8 cellular contexts compared by ENCODE assay signal in the genomic region with DNA sequence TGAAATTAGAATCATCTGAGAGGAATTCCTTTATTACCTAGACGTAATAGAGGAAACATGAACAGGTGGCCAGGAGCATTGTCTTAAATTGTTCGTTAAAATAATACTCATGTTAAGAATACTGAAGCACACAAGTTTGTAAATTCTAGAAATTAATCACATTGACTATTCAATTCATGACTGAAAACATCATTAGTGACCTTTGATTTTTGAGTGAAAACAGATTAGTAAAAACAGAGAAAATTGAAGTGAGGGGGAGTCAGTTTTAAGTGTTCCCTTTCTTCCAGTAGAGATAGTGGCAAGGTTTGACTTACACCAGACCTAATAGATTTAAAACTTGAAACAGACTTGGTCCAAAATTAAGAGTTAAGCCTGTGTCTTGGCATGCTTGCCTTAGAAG. TPM values are rescaled to one million over a fixed set of nuclear protein-coding genes. Genes with fewer than 3 reads are reported as not detected.
A peak's percentile ranks its signal among the peaks of the same experiment; 100 is the strongest.
DNase-seq lines count a peak whose midpoint lies in the region; ATAC-seq and TF ChIP-seq lines count a peak whose summit lies in the region.

No MANE protein-coding gene starts in this region.

- no peak overlapping the region for H3K23ac ChIP-seq in mesendoderm (ENCODE audit: low read length)

- H2AK5ac ChIP-seq in mesendoderm (ENCODE audit: low read length) = no peak overlapping the region

- no peak for TF ChIP-seq POLR2A in heart left ventricle (IDR thresholded peaks at IDR 0.05)
- TF ChIP-seq POLR2A in body of pancreas (IDR thresholded peaks at IDR 0.05) = no peak

- H3K27me3 ChIP-seq in heart left ventricle (no peaks in the 10 kb centered on the region), body of pancreas (no peaks in the 10 kb centered on the region), mesendoderm (ENCODE audit: insufficient read depth, low read length, poor library complexity) (no peaks in the 10 kb centered on the region)

- no peak overlapping the region for H2BK120ac ChIP-seq in mesendoderm (ENCODE audit: low read depth, low read length)

- H3K27ac ChIP-seq in heart left ventricle (peak overlapping the region; percentile 98 to 100 (median 99)), body of pancreas (peak overlapping the region in 3 of 4 donors; percentile 99 to 100 (median 100)), mesendoderm (ENCODE audit: low read depth, low read length) (no peak overlapping the region), urinary bladder (ENCODE audit: low read depth) (peak overlapping the region; percentile 48)

- DNase-seq in heart left ventricle (no peak), left cardiac atrium (no peak), body of pancreas (no peak), mesendoderm (no peak), T-helper 9 cell (no peak), dedifferentiated amniotic fluid mesenchymal stem cell (ENCODE audit: extremely low spot score) (no peak)

- ATAC-seq in heart left ventricle = no peak
- no peak for ATAC-seq in left cardiac atrium
- no peak for ATAC-seq in body of pancreas
- ATAC-seq in GM18861 (IDR thresholded peaks at IDR 0.05; ENCODE audit: unreplicated experiment) = no peak

- no peak overlapping the region for H2BK5ac ChIP-seq in mesendoderm (ENCODE audit: low read length)

- H3K36me3 ChIP-seq in heart left ventricle (peaks cover 0 to 8% (median 3%) of the 10 kb centered on the region in 9 donors), body of pancreas (replicated peaks in 1 of 2; ENCODE audit: insufficient read depth in 1 of 2, low read depth in 2 of 2) (no peaks in the 10 kb centered on the region), mesendoderm (ENCODE audit: control insufficient read depth, insufficient read depth, low read length) (no peaks in the 10 kb centered on the region), urinary bladder (ENCODE audit: insufficient read depth) (no peaks in the 10 kb centered on the region)

- H2BK15ac ChIP-seq in mesendoderm (replicated peaks; ENCODE audit: low read depth) = no peak overlapping the region

- H3K9me3 ChIP-seq in heart left ventricle = no peaks in the 10 kb centered on the region
- no peaks in the 10 kb centered on the region for H3K9me3 ChIP-seq in body of pancreas

- no peak overlapping the region for H3K18ac ChIP-seq in mesendoderm (ENCODE audit: low read length)

- intact Hi-C loops in heart left ventricle (cut with DNase I) (loop anchor here in 3 of 10 donors (5.0 kb wide), 1 partner anchor 37 kb away; no protein-coding TSS in a partner anchor), left cardiac atrium (cut with DNase I) (loop anchor here in 1 of 2 donors (5.0 to 10.0 kb wide), 2 partner anchors 37 to 564 kb away; partner anchors contain the start of gene FAM111A), body of pancreas (cut with DNase I) (no loop called here)

- H3K4ac ChIP-seq in mesendoderm (ENCODE audit: low read depth, low read length) = no peak overlapping the region

- WGBS in heart left ventricle, 4 donors = 3 to 6% (median 5%) methylated on average over 2 of the region's 2 CpGs
- 4 to 5% methylated on average over 2 of the region's 2 CpGs for WGBS in body of pancreas, 2 donors
- WGBS in mesendoderm (ENCODE audit: extremely low coverage, insufficient coverage, low lambda C conversion rate) = no CpG with 5 or more reads among the region's 2 CpGs
- 16% methylated on average over 2 of the region's 2 CpGs for WGBS in urinary bladder

- H3K9ac ChIP-seq in mesendoderm (ENCODE audit: low read length) = peak overlapping the region; percentile 28

- no peak overlapping the region for H3K56ac ChIP-seq in mesendoderm (ENCODE audit: low read length)

- peaks cover 5 to 72% (median 50%) of the 10 kb centered on the region in 12 donors for H3K4me1 ChIP-seq in heart left ventricle
- peaks cover 54% of the 10 kb centered on the region for H3K4me1 ChIP-seq in body of pancreas
- H3K4me1 ChIP-seq in mesendoderm (ENCODE audit: control insufficient read depth, low read depth, low read length) = no peaks in the 10 kb centered on the region
- no peaks in the 10 kb centered on the region for H3K4me1 ChIP-seq in urinary bladder (ENCODE audit: insufficient read depth)

- H4K5ac ChIP-seq in mesendoderm (ENCODE audit: low read length) = no peak overlapping the region

- H3K4me3 ChIP-seq in heart left ventricle (peak overlapping the region in 11 of 12 donors; percentile 78 to 100 (median 90)), body of pancreas (peak overlapping the region in 1 of 2 donors; percentile 86), mesendoderm (ENCODE audit: low read length) (no peak overlapping the region), urinary bladder (ENCODE audit: low read depth, low read length) (no peak overlapping the region)

- H4K8ac ChIP-seq in mesendoderm (ENCODE audit: low read depth, low read length) = no peak overlapping the region

- H3K79me1 ChIP-seq in mesendoderm (ENCODE audit: low read length) = no peaks in the 10 kb centered on the region

- peak overlapping the region; percentile 9 for H3K4me2 ChIP-seq in mesendoderm (ENCODE audit: low read length)

- H3K79me2 ChIP-seq in mesendoderm (ENCODE audit: control insufficient read depth, insufficient read depth, low read length) = peaks cover 31% of the 10 kb centered on the region

- TF ChIP-seq CTCF in heart left ventricle (IDR thresholded peaks at IDR 0.05) (no peak), body of pancreas (IDR thresholded peaks at IDR 0.05) (no peak)

RNA-seq across cellular contexts. Expression of gene ZFP91, which starts 1.4 kb away (rescaled TPM):
- total RNA-seq in heart left ventricle (10 to 100 TPM; 53.4 to 67.0 (median 60.7) TPM), left cardiac atrium (10 to 100 TPM; 49.8 to 58.6 TPM), body of pancreas (10 to 100 TPM; 25.4 to 25.7 TPM), urinary bladder (54.0 TPM)
- polyA plus RNA-seq in heart left ventricle (10 to 100 TPM; 11.2 to 41.4 TPM), urinary bladder (37.9 TPM)
- polyA plus RNA-seq in mesendoderm (2013, experiment 1 of 2) = 26.5 TPM
- polyA plus RNA-seq in mesendoderm (2013, experiment 2 of 2) = 26.6 TPM

RNA-seq across cellular contexts. Expression of gene LPXN, which starts 4.7 kb away (rescaled TPM):
- total RNA-seq in heart left ventricle (10 to 100 TPM in 1 of 9 donors, 1 to 10 TPM in 8; 2.6 to 19.8 (median 4.0) TPM), left cardiac atrium (1 to 10 TPM; 5.0 to 6.0 TPM), body of pancreas (1 to 10 TPM; 5.7 to 6.3 TPM), urinary bladder (5.3 TPM)
- polyA plus RNA-seq in heart left ventricle (1 to 10 TPM; 1.8 to 2.8 TPM), urinary bladder (7.9 TPM)
- polyA plus RNA-seq in mesendoderm (2013, experiment 1 of 2) = 0.63 TPM
- 0.77 TPM for polyA plus RNA-seq in mesendoderm (2013, experiment 2 of 2)

RNA-seq across cellular contexts. Expression of gene CNTF, which starts 42.2 kb away (rescaled TPM):
- total RNA-seq in heart left ventricle = 1 to 10 TPM in 3 of 9 donors, under 1 TPM in 6; 0.71 to 1.5 (median 0.96) TPM
- polyA plus RNA-seq in heart left ventricle = 1 to 10 TPM in 1 of 2 donors, under 1 TPM in 1; 0.19 to 1.0 TPM
- 1 to 10 TPM; 1.2 to 1.5 TPM for total RNA-seq in left cardiac atrium
- total RNA-seq in body of pancreas = 1 to 10 TPM in 1 of 2 donors, under 1 TPM in 1; 0.66 to 1.3 TPM
- 0.72 TPM for polyA plus RNA-seq in mesendoderm (2013, experiment 1 of 2)
- polyA plus RNA-seq in mesendoderm (2013, experiment 2 of 2) = 0.69 TPM
- total RNA-seq in urinary bladder = 1.3 TPM
- 0.41 TPM for polyA plus RNA-seq in urinary bladder

Comparison
In these comparisons a context has a peak if more than half of its experiments do, and no peak if none do; other contexts are left out.
1. H3K4me3 ChIP-seq: peak in heart left ventricle (11 of 12); none in mesendoderm (single experiment) and urinary bladder (single experiment).